25 cellular contexts compared by ENCODE assay signal in genomic region chr7:103987455-103987854, GRCh38. TPM values are rescaled to one million over a fixed set of nuclear protein-coding genes. Genes with fewer than 3 reads are reported as not detected.
"Had no signal": no experiment of that assay in that cellular context is flagged by ENCODE, and none has a peak within 500 bp of the region (broad histone marks: within the 10 kb centered on the region; RNA-seq: fewer than 3 reads in every experiment).

No MANE protein-coding gene starts in this region.

- DNase-seq: activated CD4-positive, alpha-beta T cell treated with anti-CD3 and anti-CD28 coated beads for 1 hour; activated CD4-positive, alpha-beta T cell treated with anti-CD3 and anti-CD28 coated beads, Interleukin-2, amount 50 U/mL, for 1 hour; activated CD8-positive, alpha-beta T cell treated with anti-CD3 and anti-CD28 coated beads, Interleukin-2, amount 10 ng/mL, durations not matched to agents 7 days and 5 days; activated T-cell treated with anti-CD3 and anti-CD28 coated beads, Interleukin-2, amount 50 U/mL, for 1 hour; aorta; brain microvascular endothelial cell; central memory CD4-positive, alpha-beta T cell; endodermal cell; esophagus squamous epithelium; heart left ventricle; posterior cingulate gyrus; sigmoid colon; stimulated activated CD4-positive, alpha-beta T cell treated with anti-CD3 and anti-CD28 coated beads, Interleukin-2, amount 100 ng/mL, for 48 hours; stimulated activated CD8-positive, alpha-beta memory T cell treated with anti-CD3 and anti-CD28 coated beads, Interleukin-4, amount 100 ng/mL, for 48 hours; stimulated activated naive CD4-positive, alpha-beta T cell; T-helper 9 cell; upper lobe of right lung had no signal

- H3K36me3 Mint-ChIP-seq: memory B cell had no signal

- H3K27me3 ChIP-seq: brain microvascular endothelial cell had no signal

- H3K4me3 ChIP-seq: coronary artery, esophagus squamous epithelium, sigmoid colon, thoracic aorta, upper lobe of right lung had no signal

- H3K27ac Mint-ChIP-seq: activated CD8-positive, alpha-beta T cell treated with anti-CD3 and anti-CD28 coated beads, Interleukin-2, amount 10 ng/mL, durations not matched to agents 7 days and 5 days; activated naive CD4-positive, alpha-beta T cell treated with anti-CD3 and anti-CD28 coated beads, Interleukin-2, amount 50 U/mL, for 72 hours; activated T-helper 17 cell treated with anti-CD3 and anti-CD28 coated beads, Interleukin-2, amount 50 U/mL, for 72 hours; endodermal cell; memory B cell had no signal

- H3K9me3 Mint-ChIP-seq: activated naive CD4-positive, alpha-beta T cell treated with anti-CD3 and anti-CD28 coated beads, Interleukin-2, amount 50 U/mL, for 72 hours; activated T-helper 17 cell treated with anti-CD3 and anti-CD28 coated beads, Interleukin-2, amount 50 U/mL, for 72 hours; endodermal cell; memory B cell; neural crest cell had no signal

- H3K9me3 ChIP-seq: esophagus squamous epithelium, gastroesophageal sphincter, heart left ventricle, sigmoid colon, thoracic aorta, upper lobe of right lung had no signal

- H3K4me1 Mint-ChIP-seq: activated T-helper 17 cell treated with anti-CD3 and anti-CD28 coated beads, Interleukin-2, amount 50 U/mL, for 72 hours had no signal

- H3K27ac ChIP-seq: brain microvascular endothelial cell, coronary artery, esophagus squamous epithelium, gastroesophageal sphincter, heart left ventricle, sigmoid colon, thoracic aorta, upper lobe of right lung had no signal

- H3K4me3 Mint-ChIP-seq: activated CD8-positive, alpha-beta T cell treated with anti-CD3 and anti-CD28 coated beads, Interleukin-2, amount 10 ng/mL, durations not matched to agents 7 days and 5 days; activated T-helper 17 cell treated with anti-CD3 and anti-CD28 coated beads, Interleukin-2, amount 50 U/mL, for 72 hours; endodermal cell; memory B cell had no signal

- H3K36me3 ChIP-seq: brain microvascular endothelial cell, esophagus squamous epithelium, gastroesophageal sphincter, heart left ventricle, sigmoid colon, thoracic aorta, upper lobe of right lung had no signal

RNA-seq across cellular contexts. Expression of gene RELN, which starts 2.0 kb away (rescaled TPM):
- total RNA-seq: activated CD8-positive, alpha-beta T cell treated with anti-CD3 and anti-CD28 coated beads, Interleukin-2, amount 10 ng/mL, durations not matched to agents 7 days and 5 days; activated naive CD4-positive, alpha-beta T cell treated with anti-CD3 and anti-CD28 coated beads, Interleukin-2, amount 50 U/mL, for 72 hours; activated T-helper 17 cell treated with anti-CD3 and anti-CD28 coated beads, Interleukin-2, amount 50 U/mL, for 72 hours; T-helper 1 cell treated with Interleukin-12 subunit alpha and Interleukin-12 subunit beta and Interleukin-4 antibody, amounts not matched to agents 30 ng/mL and 1 ng/mL, for 36 hours had no signal
